Comparison of ENCODE assay signal across 13 cellular contexts in genomic region chr20:14441201-14441600, GRCh38.
A peak's percentile ranks its signal among the peaks of the same experiment; 100 is the strongest.
DNase-seq lines count a peak whose midpoint lies in the region; ATAC-seq and TF ChIP-seq lines count a peak whose summit lies in the region.
"Had no signal": no experiment of that assay in that cellular context is flagged by ENCODE, and none has a peak within 500 bp of the region (broad histone marks: within the 10 kb centered on the region; RNA-seq: fewer than 3 reads in every experiment).

No MANE protein-coding gene starts in this region.

- H3K4me3 ChIP-seq in choroid plexus epithelial cell (ENCODE audit: low read depth, low read length) = no peak overlapping the region
- H3K4me3 ChIP-seq in trophoblast cell (ENCODE audit: low read depth, low read length) = no peak overlapping the region
- H3K4me3 ChIP-seq: GM23338 had no signal

- H3K27ac ChIP-seq in trophoblast cell (ENCODE audit: low read depth, low read length) = no peak overlapping the region

- no peaks in the 10 kb centered on the region for H3K4me1 ChIP-seq in trophoblast cell (ENCODE audit: control insufficient read depth in 1 of 2, insufficient read depth in 2 of 2, low read length in 2 of 2)

- ATAC-seq in GM21619 (IDR thresholded peaks at IDR 0.05; ENCODE audit: unreplicated experiment) = no peak
- ATAC-seq: GM23338, left cardiac atrium, SK-N-SH treated with all-trans-retinoic acid at 6 μM for 48 hours had no signal

- H3K4me2 ChIP-seq in trophoblast cell (ENCODE audit: low read length) = no peak overlapping the region
- H3K4me2 ChIP-seq: GM23338 had no signal

- H2BK5ac ChIP-seq in trophoblast cell (ENCODE audit: low read depth, low read length, poor library complexity) = no peak overlapping the region

- H2BK12ac ChIP-seq in trophoblast cell (ENCODE audit: low read length) = no peak overlapping the region

- no CpG with 5 or more reads among the region's 4 CpGs for WGBS in trophoblast cell (ENCODE audit: extremely low coverage, insufficient coverage, insufficient read length)

- no peak overlapping the region for H3K14ac ChIP-seq in trophoblast cell (ENCODE audit: low read length)

- H3K18ac ChIP-seq in trophoblast cell (ENCODE audit: low read length) = no peak overlapping the region

- no peak overlapping the region for H3K23ac ChIP-seq in trophoblast cell (ENCODE audit: low read length)

- DNase-seq in H4 (ENCODE audit: low spot score) = peak; percentile 38
- peak; percentile 96 for DNase-seq in MV-4-11 (lab: John Stamatoyannopoulos, UW)
- DNase-seq in choroid plexus epithelial cell (ENCODE audit: low read depth) = peak; percentile 60
- peak; percentile 6 to 18 for DNase-seq in trophoblast cell
- DNase-seq in globus pallidus (ENCODE audit: low spot score) = no peak
- no peak for DNase-seq in RKO (ENCODE audit: low spot score)
- DNase-seq: left cardiac atrium; NCI-H1105; NCI-H748 treated with DMSO at 0.1 percent for 48 hours; stimulated activated CD8-positive, alpha-beta memory T cell treated with anti-CD3 and anti-CD28 coated beads, Interleukin-4, amount 100 ng/mL, for 48 hours had no signal

- H3K4ac ChIP-seq in trophoblast cell (ENCODE audit: low read depth, low read length) = no peak overlapping the region

- no peak for TF ChIP-seq CTCF in choroid plexus epithelial cell (conservative IDR thresholded peaks at IDR 0.05; ENCODE audit: low read depth, low read length)

- H3K79me2 ChIP-seq in trophoblast cell (ENCODE audit: control insufficient read depth, insufficient read depth, low read length, poor library complexity) = no peaks in the 10 kb centered on the region

- no peak overlapping the region for H4K12ac ChIP-seq in trophoblast cell (ENCODE audit: low read depth, low read length)

- H3K9me3 ChIP-seq in trophoblast cell (ENCODE audit: insufficient read depth, low read depth, low read length) = no peaks in the 10 kb centered on the region

- no peaks in the 10 kb centered on the region for H3K27me3 ChIP-seq in trophoblast cell (ENCODE audit: insufficient read depth, low read length)

- H2AFZ ChIP-seq in trophoblast cell (ENCODE audit: insufficient read depth, low read length, poor library complexity) = no peak overlapping the region
- H2AFZ ChIP-seq: GM23338 had no signal

- H4K91ac ChIP-seq in trophoblast cell (ENCODE audit: low read depth, low read length) = no peak overlapping the region

- no peak overlapping the region for H2BK120ac ChIP-seq in trophoblast cell (ENCODE audit: insufficient read depth, low read length, poor library complexity)

- H3K36me3 ChIP-seq in trophoblast cell (ENCODE audit: control insufficient read depth in 1 of 2, insufficient read depth in 2 of 2, low read length in 2 of 2) = no peaks in the 10 kb centered on the region

- H3K79me1 ChIP-seq in trophoblast cell (ENCODE audit: low read length) = no peaks in the 10 kb centered on the region

- no peak overlapping the region for H4K8ac ChIP-seq in trophoblast cell (ENCODE audit: low read depth, low read length)

- H3K9ac ChIP-seq in trophoblast cell (ENCODE audit: low read length) = no peak overlapping the region

- no peak overlapping the region for H2AK5ac ChIP-seq in trophoblast cell (ENCODE audit: low read length)

Comparison
In these comparisons a context has a peak if more than half of its experiments do, and no peak if none do; other contexts are left out.
1. DNase-seq: peak in H4 (single experiment), MV-4-11 (single experiment), choroid plexus epithelial cell (single experiment) and trophoblast cell (2 of 2); none in globus pallidus (single experiment) and RKO (single experiment).